Comparison of ENCODE assay signal across 15 cellular contexts in genomic region chr5:131323378-131323777, GRCh38. TPM values are rescaled to one million over a fixed set of nuclear protein-coding genes. Genes with fewer than 3 reads are reported as not detected.
A peak's percentile ranks its signal among the peaks of the same experiment; 100 is the strongest.
DNase-seq lines count a peak whose midpoint lies in the region; ATAC-seq and TF ChIP-seq lines count a peak whose summit lies in the region.
"Had no signal": no experiment of that assay in that cellular context is flagged by ENCODE, and none has a peak within 500 bp of the region (broad histone marks: within the 10 kb centered on the region; RNA-seq: fewer than 3 reads in every experiment).

No MANE protein-coding gene starts in this region.

- no peaks in the 10 kb centered on the region for H3K36me3 ChIP-seq in neural progenitor cell

- peaks cover 58% of the 10 kb centered on the region for H3K36me3 Mint-ChIP-seq in activated CD8-positive, alpha-beta memory T cell treated with anti-CD3 and anti-CD28 coated beads, Interleukin-2, amount 10 ng/mL, durations not matched to agents 7 days and 5 days
- peaks cover 33% of the 10 kb centered on the region for H3K36me3 Mint-ChIP-seq in neural progenitor cell

- H3K79me2 ChIP-seq in neural progenitor cell (ENCODE audit: low read depth) = peaks cover 61% of the 10 kb centered on the region

- H3K9ac ChIP-seq in neural progenitor cell = no peak overlapping the region

- TF ChIP-seq CTCF in neural progenitor cell (IDR thresholded peaks at IDR 0.05) = no peak

- H3K27ac ChIP-seq in caudate nucleus (ENCODE audit: low read depth, low read length) (peak overlapping the region; percentile 91), neural progenitor cell (peak overlapping the region; percentile 65)
- H3K27ac ChIP-seq: stomach had no signal

- peak overlapping the region; percentile 7 for H3K27ac Mint-ChIP-seq in activated CD8-positive, alpha-beta memory T cell treated with anti-CD3 and anti-CD28 coated beads, Interleukin-2, amount 10 ng/mL, durations not matched to agents 7 days and 5 days
- H3K27ac Mint-ChIP-seq in neural progenitor cell = peak overlapping the region; percentile 93

- peaks cover 72% of the 10 kb centered on the region for H3K4me1 Mint-ChIP-seq in activated CD8-positive, alpha-beta memory T cell treated with anti-CD3 and anti-CD28 coated beads, Interleukin-2, amount 10 ng/mL, durations not matched to agents 7 days and 5 days
- peaks cover 31% of the 10 kb centered on the region for H3K4me1 Mint-ChIP-seq in neural progenitor cell

- H3K27me3 Mint-ChIP-seq in activated CD8-positive, alpha-beta memory T cell treated with anti-CD3 and anti-CD28 coated beads, Interleukin-2, amount 10 ng/mL, durations not matched to agents 7 days and 5 days = no peaks in the 10 kb centered on the region
- H3K27me3 Mint-ChIP-seq in neural progenitor cell (ENCODE audit: insufficient read depth, low read depth) = no peaks in the 10 kb centered on the region
- H3K27me3 Mint-ChIP-seq: progenitor cell of endocrine pancreas had no signal

- H2AFZ ChIP-seq in neural progenitor cell (replicated peaks) = no peak overlapping the region

- H3K4me3 Mint-ChIP-seq in activated CD8-positive, alpha-beta memory T cell treated with anti-CD3 and anti-CD28 coated beads, Interleukin-2, amount 10 ng/mL, durations not matched to agents 7 days and 5 days = no peak overlapping the region
- H3K4me3 Mint-ChIP-seq in neural progenitor cell = peak overlapping the region; percentile 15

- no peaks in the 10 kb centered on the region for H3K27me3 ChIP-seq in neural progenitor cell
- H3K27me3 ChIP-seq: stomach had no signal

- H3F3A ChIP-seq in neural progenitor cell (ENCODE audit: low read depth) = no peaks in the 10 kb centered on the region

- DNase-seq in activated CD8-positive, alpha-beta memory T cell treated with anti-CD3 and anti-CD28 coated beads, Interleukin-2, amount 10 ng/mL, durations not matched to agents 7 days and 5 days = no peak
- DNase-seq in activated CD8-positive, alpha-beta memory T cell treated with anti-CD3 and anti-CD28 coated beads, Interleukin-2, amount 50 U/mL, for 4 hours = no peak
- peak; percentile 24 for DNase-seq in M059J (ENCODE audit: low read depth)
- no peak for DNase-seq in caudate nucleus (lab: John Stamatoyannopoulos, UW)
- DNase-seq in neural progenitor cell (ENCODE audit: low spot score) = no peak
- no peak for DNase-seq in NCI-H187 treated with DMSO at 0.1 percent for 48 hours (lab: John Stamatoyannopoulos, UW)
- DNase-seq: activated naive CD4-positive, alpha-beta T cell; effector CD8-positive, alpha-beta T cell; GDM1; NCI-H146; NCI-H510A; stomach had no signal

- no peak for ATAC-seq in activated CD8-positive, alpha-beta memory T cell treated with anti-CD3 and anti-CD28 coated beads, Interleukin-2, amount 10 ng/mL, durations not matched to agents 7 days and 5 days
- ATAC-seq in HG02798 (IDR thresholded peaks at IDR 0.05; ENCODE audit: poor library complexity, unreplicated experiment) (no peak), GM19035 (IDR thresholded peaks at IDR 0.05; ENCODE audit: unreplicated experiment) (no peak)

- CTCF ChIA-PET in activated CD8-positive, alpha-beta memory T cell treated with anti-CD3 and anti-CD28 coated beads, Interleukin-2, amount 10 ng/mL, durations not matched to agents 7 days and 5 days (lab: Charles Lee) = interaction anchor here (0.7 to 0.8 kb wide), 2 partner anchors 33 to 59 kb away, joined by 3 to 4 read pairs; partner anchors contain the start of gene CDC42SE2

- H3K4me1 ChIP-seq in neural progenitor cell = peaks cover 29% of the 10 kb centered on the region

- H3K4me3 ChIP-seq in neural progenitor cell = no peak overlapping the region
- H3K4me3 ChIP-seq: stomach had no signal

- H3K9me3 Mint-ChIP-seq in activated CD8-positive, alpha-beta memory T cell treated with anti-CD3 and anti-CD28 coated beads, Interleukin-2, amount 10 ng/mL, durations not matched to agents 7 days and 5 days (ENCODE audit: low read depth) = no peaks in the 10 kb centered on the region
- H3K9me3 Mint-ChIP-seq in neural progenitor cell = peaks cover 21% of the 10 kb centered on the region

- H3K9me3 ChIP-seq in neural progenitor cell (ENCODE audit: low read depth) = no peaks in the 10 kb centered on the region
- H3K9me3 ChIP-seq: stomach had no signal

- H4K20me1 ChIP-seq in neural progenitor cell (ENCODE audit: low read depth) = no peaks in the 10 kb centered on the region

- H3K4me2 ChIP-seq in neural progenitor cell = peak overlapping the region; percentile 65

RNA-seq across cellular contexts. Expression of gene CDC42SE2, which starts 59.5 kb away (rescaled TPM):
- 100 to 1,000 TPM; 118 to 149 TPM for total RNA-seq in activated CD8-positive, alpha-beta memory T cell treated with anti-CD3 and anti-CD28 coated beads, Interleukin-2, amount 10 ng/mL, durations not matched to agents 7 days and 5 days
- total RNA-seq in M059J (2014; rRNA removed; shearing (Covaris generic)) = 22.0 and 31.1 TPM in 2 replicates
- 52.8 and 79.9 TPM in 2 replicates for total RNA-seq in neural progenitor cell (ENCODE audit: low replicate concordance)
